11 cellular contexts compared by ENCODE assay signal in genomic region chr4:123363729-123364128, GRCh38. TPM values are rescaled to one million over a fixed set of nuclear protein-coding genes. Genes with fewer than 3 reads are reported as not detected.
DNase-seq lines count a peak whose midpoint lies in the region; ATAC-seq lines count a peak whose summit lies in the region.
"Had no signal": no experiment of that assay in that cellular context is flagged by ENCODE, and none has a peak within 500 bp of the region (broad histone marks: within the 10 kb centered on the region; RNA-seq: fewer than 3 reads in every experiment).

No MANE protein-coding gene starts in this region.

- DNase-seq in RPMI8226 (peak; percentile 55), AML-193 (lab: John Stamatoyannopoulos, UW) (no peak), occipital lobe (lab: John Stamatoyannopoulos, UW) (no peak), UCSD-AML1 (lab: John Stamatoyannopoulos, UW; ENCODE audit: unreplicated experiment) (no peak), NCI-H2171 (lab: John Stamatoyannopoulos, UW) (no peak)
- DNase-seq: NCI-H510A; spleen; stimulated activated naive CD8-positive, alpha-beta T cell treated with anti-CD3 and anti-CD28 coated beads, Interleukin-15, Interleukin-2, amounts not matched to agents 100 U/mL and 50 U/mL, for 24 hours had no signal

- ATAC-seq in GM18861 (IDR thresholded peaks at IDR 0.05; ENCODE audit: unreplicated experiment): peak; percentile 99
- peak; percentile 99 for ATAC-seq in GM21529 (IDR thresholded peaks at IDR 0.05; ENCODE audit: unreplicated experiment)
- ATAC-seq in HG03103 (IDR thresholded peaks at IDR 0.05; ENCODE audit: low read depth, unreplicated experiment): peak; percentile 89
- ATAC-seq: stimulated activated naive CD8-positive, alpha-beta T cell treated with anti-CD3 and anti-CD28 coated beads, Interleukin-15, Interleukin-2, amounts not matched to agents 100 U/mL and 50 U/mL, for 24 hours had no signal

RNA-seq across cellular contexts. Expression of gene SPRY1, which starts 32.9 kb away (rescaled TPM):
- 12.9 TPM for total RNA-seq in occipital lobe
